8 cellular contexts compared by ENCODE assay signal in the genomic region with DNA sequence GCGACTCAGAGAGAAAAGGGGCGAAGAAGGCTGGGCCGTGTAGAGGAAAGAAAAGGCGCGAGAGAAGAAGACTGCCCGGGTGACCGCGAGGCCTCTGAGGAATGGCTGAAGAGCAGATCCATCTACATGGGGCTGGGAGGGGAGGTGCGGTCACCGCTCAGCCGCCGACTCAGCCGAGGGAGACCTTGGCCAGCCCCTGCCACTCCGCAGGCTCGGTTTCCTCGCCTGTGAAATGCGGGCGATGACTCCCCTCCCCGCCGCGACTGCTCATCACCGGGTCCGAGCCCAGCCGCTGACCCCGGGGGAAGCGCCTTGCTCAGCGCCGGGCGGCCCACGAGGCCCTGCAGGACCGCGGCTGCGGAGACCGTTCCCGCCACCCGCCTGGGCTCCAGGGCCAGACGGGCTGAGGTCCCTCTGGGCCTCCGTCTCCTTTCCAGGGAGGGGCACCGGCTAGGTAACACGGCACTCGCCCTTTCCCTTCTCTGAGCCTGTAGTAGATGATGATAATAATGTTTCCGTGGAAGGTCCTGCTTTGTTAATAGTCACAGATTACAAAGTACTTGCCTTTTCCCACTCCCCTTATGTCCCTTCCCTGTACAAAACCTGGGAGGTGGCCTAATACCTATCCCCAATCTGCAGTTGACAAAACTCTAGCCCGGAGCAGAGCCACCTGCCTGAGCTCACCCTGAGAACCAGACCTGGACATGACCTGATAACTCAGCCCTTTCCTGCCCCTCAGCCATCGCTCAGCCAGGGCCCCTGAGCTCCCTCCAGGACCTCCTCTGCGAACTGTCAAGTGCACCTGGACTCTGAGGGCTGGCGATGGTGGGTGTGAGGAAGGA. TPM values are rescaled to one million over a fixed set of nuclear protein-coding genes. Genes with fewer than 3 reads are reported as not detected.
DNase-seq lines count a peak whose midpoint lies in the region; ATAC-seq and TF ChIP-seq lines count a peak whose summit lies in the region.
"Had no signal": no experiment of that assay in that cellular context is flagged by ENCODE, and none has a peak within 500 bp of the region (broad histone marks: within the 10 kb centered on the region; RNA-seq: fewer than 3 reads in every experiment).

No MANE protein-coding gene starts in this region.

- in situ Hi-C loops in GM23248 (cut with MboI): no loop called here

- H3K27ac ChIP-seq in GM23248 (no peak overlapping the region), foreskin keratinocyte (no peak overlapping the region)

- H3K4me3 ChIP-seq in GM23248: no peak overlapping the region

- no peaks in the 10 kb centered on the region for H3K9me3 ChIP-seq in GM23248 (ENCODE audit: low read depth)

- 15 to 16% methylated on average over 31 to 44 of the region's 46 CpGs for WGBS in GM23248 (ENCODE audit: low coverage in 1 of 2, low lambda C conversion rate in 2 of 2, missing lambda C conversion rate in 2 of 2), 2 experiments

- H3K27me3 ChIP-seq in GM23248 (replicated peaks; ENCODE audit: insufficient read depth) (peaks cover 9% of the 10 kb centered on the region; the same call in 1 of the 2 replicates), foreskin keratinocyte (peaks cover 8% of the 10 kb centered on the region)

- no peak overlapping the region for H3K9ac ChIP-seq in GM23248

- no peaks in the 10 kb centered on the region for H3K79me2 ChIP-seq in GM23248 (ENCODE audit: insufficient read depth)

- H3K9me3 Mint-ChIP-seq in WTC11: peaks cover 3% of the 10 kb centered on the region; the same call in 1 of the 2 replicates
- H3K9me3 Mint-ChIP-seq in progenitor cell of endocrine pancreas (ENCODE audit: low read depth): no peaks in the 10 kb centered on the region

- no peak overlapping the region for H3K4me2 ChIP-seq in GM23248 (ENCODE audit: unreplicated experiment)

- H3K9me2 ChIP-seq in GM23248 (ENCODE audit: insufficient read depth): no peaks in the 10 kb centered on the region

- H4K20me1 ChIP-seq in GM23248 (ENCODE audit: insufficient read depth): no peaks in the 10 kb centered on the region

- H3K4me3 Mint-ChIP-seq in WTC11 (peak overlapping the region; percentile 63), progenitor cell of endocrine pancreas (ENCODE audit: low read depth) (peak overlapping the region; percentile 55)

- H3K4me1 ChIP-seq in GM23248 (ENCODE audit: insufficient read depth) (no peaks in the 10 kb centered on the region), foreskin keratinocyte (no peaks in the 10 kb centered on the region)

- H3K36me3 ChIP-seq in GM23248 (ENCODE audit: low read depth): no peaks in the 10 kb centered on the region

- H3F3A ChIP-seq in GM23248 (ENCODE audit: insufficient read depth): no peaks in the 10 kb centered on the region

- CTCF ChIA-PET in WTC11 (lab: Charles Lee): interaction anchor here (0.6 to 11.2 kb wide), 27 partner anchors 9 to 684 kb away, joined by 3 to 373 read pairs (median 4); partner anchors contain the start of genes DHCR24, PCSK9 and TMEM61

- peak overlapping the region; percentile 42; the same call in 1 of the 2 replicates for H2AFZ ChIP-seq in GM23248

- no peaks in the 10 kb centered on the region for H3K36me3 Mint-ChIP-seq in WTC11
- H3K36me3 Mint-ChIP-seq in progenitor cell of endocrine pancreas (ENCODE audit: insufficient read depth): no peaks in the 10 kb centered on the region

- peak; percentile 39 for DNase-seq in GM23248
- DNase-seq in WTC11 (ENCODE audit: low spot score): peak; percentile 34
- no peak for DNase-seq in foreskin keratinocyte
- DNase-seq in progenitor cell of endocrine pancreas (ENCODE audit: low spot score, unreplicated experiment): no peak
- no peak for DNase-seq in effector CD4-positive, alpha-beta T cell
- DNase-seq in AG08395 (ENCODE audit: low spot score): no peak

- H3K4me1 Mint-ChIP-seq in WTC11 (peaks cover 42% of the 10 kb centered on the region), progenitor cell of endocrine pancreas (ENCODE audit: low read depth) (peaks cover 10% of the 10 kb centered on the region)

- TF ChIP-seq CTCF in WTC11 (IDR thresholded peaks at IDR 0.05) (no peak), foreskin keratinocyte (conservative IDR thresholded peaks at IDR 0.05) (no peak), progenitor cell of endocrine pancreas (IDR thresholded peaks at IDR 0.05; ENCODE audit: unreplicated experiment) (no peak)

- POLR2A ChIA-PET in WTC11 (lab: Charles Lee): interaction anchor here (0.6 to 0.9 kb wide), 4 partner anchors 9 to 1554 kb away, joined by 3 to 4 read pairs (median 3); no protein-coding TSS in a partner anchor

- H3K27me3 Mint-ChIP-seq in WTC11 (ENCODE audit: low read depth): peaks cover 57% of the 10 kb centered on the region
- H3K27me3 Mint-ChIP-seq in progenitor cell of endocrine pancreas: peaks cover 63% of the 10 kb centered on the region

- ATAC-seq in WTC11 (peak; percentile 19), foreskin keratinocyte (peak; percentile 25), GM21717 (IDR thresholded peaks at IDR 0.05; ENCODE audit: unreplicated experiment) (no peak)

- H3K27ac Mint-ChIP-seq in WTC11 (no peak overlapping the region), progenitor cell of endocrine pancreas (no peak overlapping the region)

TF ChIP-seq in WTC11, 78 proteins besides CTCF, POLR2A, EP300 and RAD21:
- TF ChIP-seq TP53 (CRISPR knock-in tag; IDR thresholded peaks at IDR 0.05) (peak; percentile 23; the same call in 1 of the 2 replicates), GRHL2 (CRISPR knock-in tag; IDR thresholded peaks at IDR 0.05; ENCODE audit: insufficient replicate concordance, severe bottlenecking) (no peak), ZNF671 (CRISPR knock-in tag; IDR thresholded peaks at IDR 0.05) (no peak), ZNF317 (CRISPR knock-in tag; IDR thresholded peaks at IDR 0.05; ENCODE audit: borderline replicate concordance, low read depth) (no peak), CREM (CRISPR knock-in tag; IDR thresholded peaks at IDR 0.05) (no peak), JAZF1 (CRISPR knock-in tag; IDR thresholded peaks at IDR 0.05) (no peak), AR (CRISPR knock-in tag; IDR thresholded peaks at IDR 0.05) (no peak)

RNA-seq across cellular contexts. Expression of gene BSND, which starts 1.6 kb away (rescaled TPM):
- not detected in 2 replicates for total RNA-seq in GM23248 (2014; rRNA removed; shearing (Covaris generic))
- not detected in 2 replicates for polyA plus RNA-seq in GM23248 (2016; fragmentation: Nextera tagmentation; extraction: Ambion mirVana)
- 0.30 to 0.42 TPM (median 0.37 TPM) in 3 replicates for total RNA-seq in WTC11 (2021)
- total RNA-seq in foreskin keratinocyte: not detected in 2 replicates
- not detected in 2 replicates for polyA plus RNA-seq in foreskin keratinocyte
- not detected in 2 replicates for total RNA-seq in progenitor cell of endocrine pancreas
- polyA plus RNA-seq: esophagus had no signal

RNA-seq across cellular contexts. Expression of gene TMEM61, which starts 16.7 kb away (rescaled TPM):
- not detected in 2 replicates for total RNA-seq in GM23248 (2014; rRNA removed; shearing (Covaris generic))
- not detected in 2 replicates for polyA plus RNA-seq in GM23248 (2016; fragmentation: Nextera tagmentation; extraction: Ambion mirVana)
- total RNA-seq in WTC11 (2021): 0.41 to 0.74 TPM (median 0.44 TPM) in 3 replicates
- total RNA-seq in foreskin keratinocyte: 1.4 and 1.5 TPM in 2 replicates
- 1.8 and 1.9 TPM in 2 replicates for polyA plus RNA-seq in foreskin keratinocyte
- total RNA-seq in progenitor cell of endocrine pancreas: 0.53 and 1.3 TPM in 2 replicates

RNA-seq across cellular contexts. Expression of gene PCSK9, which starts 42.3 kb away (rescaled TPM):
- 0.11 and 0.25 TPM in 2 replicates for total RNA-seq in GM23248 (2014; rRNA removed; shearing (Covaris generic))
- polyA plus RNA-seq in GM23248 (2016; fragmentation: Nextera tagmentation; extraction: Ambion mirVana) (0.16 TPM in 2 replicates), foreskin keratinocyte (149 and 163 TPM in 2 replicates)
- total RNA-seq in WTC11 (2021) (47.9 to 73.2 TPM (median 49.3 TPM) in 3 replicates), foreskin keratinocyte (159 and 184 TPM in 2 replicates), progenitor cell of endocrine pancreas (18.7 and 19.5 TPM in 2 replicates)

Comparison
In these comparisons a context has a peak if more than half of its experiments do, and no peak if none do; other contexts are left out.
1. DNase-seq: peak in GM23248 (single experiment) and WTC11 (single experiment); none in foreskin keratinocyte (0 of 2), progenitor cell of endocrine pancreas (single experiment), effector CD4-positive, alpha-beta T cell (single experiment) and AG08395 (single experiment).
2. RNA of gene PCSK9, which starts 42.3 kb away (total RNA-seq): 159 to 184 TPM in foreskin keratinocyte, 47.9 to 73.2 TPM in WTC11 and 18.7 to 19.5 TPM in progenitor cell of endocrine pancreas; 0.11 to 0.25 TPM in GM23248; every median in the first group is over 10 times any median in the second.